33 cellular contexts compared by ENCODE assay signal in the genomic region with DNA sequence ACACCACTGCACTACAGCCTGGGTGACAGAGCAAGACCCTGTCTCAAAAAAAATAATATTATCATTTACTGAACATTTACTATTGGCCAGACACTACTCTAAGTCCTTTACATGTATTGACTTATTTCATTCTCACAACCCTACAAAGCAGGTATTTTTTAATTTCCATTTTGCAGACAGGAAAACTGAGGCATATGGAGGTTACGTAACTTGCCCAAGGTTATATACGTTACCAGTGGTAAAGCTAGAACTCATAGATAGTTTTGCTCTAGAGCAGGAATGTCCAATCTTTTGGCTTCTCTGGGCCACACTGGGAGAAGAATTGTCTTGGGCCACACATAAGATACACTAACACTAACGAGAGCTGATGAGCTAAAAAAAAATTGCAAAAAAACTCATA.
"Had no signal": no experiment of that assay in that cellular context is flagged by ENCODE, and none has a peak within 500 bp of the region (broad histone marks: within the 10 kb centered on the region; RNA-seq: fewer than 3 reads in every experiment).

No MANE protein-coding gene starts in this region.

- H3K4me3 ChIP-seq: adrenal gland, body of pancreas, breast epithelium had no signal

- DNase-seq: activated B cell treated with CpG ODN at 0.5 μM for 24 hours; activated CD4-positive, alpha-beta memory T cell treated with anti-CD3 and anti-CD28 coated beads for 36 hours; activated CD4-positive, alpha-beta T cell treated with anti-CD3 and anti-CD28 coated beads for 4 hours; activated CD4-positive, alpha-beta T cell treated with anti-CD3 and anti-CD28 coated beads, Interleukin-2, amount 10 ng/mL, durations not matched to agents 24 days and 14 days; activated CD4-positive, alpha-beta T cell treated with anti-CD3 and anti-CD28 coated beads, Interleukin-2, amount 50 U/mL, for 1 hour; activated CD4-positive, alpha-beta T cell treated with anti-CD3 and anti-CD28 coated beads, Interleukin-2, amount 50 U/mL, for 4 hours; activated CD4-positive, CD25-positive, alpha-beta regulatory T cell treated with anti-CD3 and anti-CD28 coated beads, Interleukin-2, amount 50 U/mL, for 72 hours; activated CD8-positive, alpha-beta memory T cell treated with anti-CD3 and anti-CD28 coated beads, Interleukin-2, amount 50 U/mL, for 4 hours; activated CD8-positive, alpha-beta T cell treated with anti-CD3 and anti-CD28 coated beads for 36 hours; activated effector memory CD4-positive, alpha-beta T cell treated with anti-CD3 and anti-CD28 coated beads, Interleukin-2, amount 50 U/mL, for 16 hours; activated gamma-delta T cell treated with Interleukin-2 at 50 U/mL for 16 hours; activated naive CD4-positive, alpha-beta T cell; activated naive CD4-positive, alpha-beta T cell treated with anti-CD3 and anti-CD28 coated beads for 36 hours; activated naive CD4-positive, alpha-beta T cell treated with anti-CD3 and anti-CD28 coated beads, Interleukin-2, amount 50 U/mL, for 16 hours; activated naive CD8-positive, alpha-beta T cell treated with anti-CD3 and anti-CD28 coated beads for 36 hours; activated T-cell treated with anti-CD3 and anti-CD28 coated beads for 4 hours; activated T-cell treated with anti-CD3 and anti-CD28 coated beads, Interleukin-2, amount 50 U/mL, for 1 hour; activated T-cell treated with anti-CD3 and anti-CD28 coated beads, Interleukin-2, amount 50 U/mL, for 4 hours; activated T-cell treated with anti-CD3 and anti-CD28 coated beads, Interleukin-2, amount 50 U/mL, for 72 hours; adrenal gland; amniotic stem cell; aorta; body of pancreas; brain microvascular endothelial cell; central memory CD4-positive, alpha-beta T cell; T-helper 2 cell; T-helper 9 cell had no signal

- H3K9me3 ChIP-seq: adrenal gland, body of pancreas, breast epithelium had no signal

- H3K27ac ChIP-seq: adrenal gland, body of pancreas, brain microvascular endothelial cell, breast epithelium, VCaP had no signal

- ATAC-seq: activated CD8-positive, alpha-beta T cell treated with anti-CD3 and anti-CD28 coated beads for 36 hours; activated naive CD4-positive, alpha-beta T cell treated with anti-CD3 and anti-CD28 coated beads, Interleukin-2, amount 50 U/mL, for 72 hours; activated T-cell treated with anti-CD3 and anti-CD28 coated beads, Interleukin-2, amount 50 U/mL, for 4 hours; activated T-cell treated with anti-CD3 and anti-CD28 coated beads, Interleukin-2, amount 50 U/mL, for 72 hours; activated T-helper 17 cell treated with anti-CD3 and anti-CD28 coated beads, Interleukin-2, amount 50 U/mL, for 72 hours; body of pancreas had no signal

- H3K27me3 ChIP-seq: adrenal gland, body of pancreas, brain microvascular endothelial cell, breast epithelium had no signal

- FAIRE-seq: astrocyte, TTC549 had no signal
